Comparison of ENCODE assay signal across 8 cellular contexts in genomic region chr10:61750943-61751471, GRCh38.
DNase-seq lines count a peak whose midpoint lies in the region; ATAC-seq and TF ChIP-seq lines count a peak whose summit lies in the region.

No MANE protein-coding gene starts in this region.

- no peak overlapping the region for H2BK15ac ChIP-seq in neuronal stem cell (ENCODE audit: low read length)

- no peak overlapping the region for H2AFZ ChIP-seq in neuronal stem cell (ENCODE audit: low read length)

- H3K23ac ChIP-seq in neuronal stem cell (ENCODE audit: low read depth, low read length, poor library complexity): no peak overlapping the region

- ATAC-seq in GM18861 (IDR thresholded peaks at IDR 0.05; ENCODE audit: unreplicated experiment) (peak; percentile 58), HG03045 (IDR thresholded peaks at IDR 0.05; ENCODE audit: unreplicated experiment) (peak; percentile 96), esophagus mucosa (peak; percentile 88)

- no peak overlapping the region for H2BK5ac ChIP-seq in neuronal stem cell (ENCODE audit: low read length)

- peak in 4 of 6 experiments; percentile 16 to 43 (median 33) for TF ChIP-seq CTCF in thyroid gland (IDR thresholded peaks at IDR 0.05)

- no peaks in the 10 kb centered on the region for H3K79me1 ChIP-seq in neuronal stem cell (ENCODE audit: low read depth, low read length)

- H4K91ac ChIP-seq in neuronal stem cell (ENCODE audit: low read depth, low read length, poor library complexity): no peak overlapping the region

- intact Hi-C loops in thyroid gland (cut with DNase I): no loop called here

- DNase-seq in AG20443 (ENCODE audit: low spot score): peak; percentile 73
- peak; percentile 3 for DNase-seq in NCI-H82 treated with DMSO at 0.1 percent for 48 hours (lab: John Stamatoyannopoulos, UW; ENCODE audit: unreplicated experiment)
- DNase-seq in activated CD8-positive, alpha-beta memory T cell treated with anti-CD3 and anti-CD28 coated beads, Interleukin-2, amount 50 U/mL, for 1 hour (ENCODE audit: extremely low read depth): peak; percentile 11
- DNase-seq in neuronal stem cell (ENCODE audit: low spot score): peak; percentile 23
- peak; percentile 50 to 54 for DNase-seq in thyroid gland

- no peak overlapping the region for H3K9ac ChIP-seq in neuronal stem cell (ENCODE audit: low read depth, low read length, poor library complexity)

- H3K27ac ChIP-seq in neuronal stem cell (replicated peaks; ENCODE audit: low read length): no peak overlapping the region
- H3K27ac ChIP-seq in thyroid gland: peak overlapping the region in 1 of 3 donors; percentile 9

- no peak overlapping the region for H4K8ac ChIP-seq in neuronal stem cell (ENCODE audit: low read depth, low read length)

- no peak overlapping the region for H2BK12ac ChIP-seq in neuronal stem cell (ENCODE audit: low read length)

- WGBS in neuronal stem cell (ENCODE audit: extremely low coverage in 2 of 2, insufficient read length in 2 of 2, insufficient replicate concordance in 1 of 2), 2 donors: no CpG with 5 or more reads among the region's 6 CpGs
- 71 to 83% methylated on average over 6 of the region's 6 CpGs for WGBS in thyroid gland, 2 donors

- no peak overlapping the region for H3K4ac ChIP-seq in neuronal stem cell (ENCODE audit: low read length)

- H3K36me3 ChIP-seq in neuronal stem cell (replicated peaks in 1 of 2; ENCODE audit: control insufficient read depth in 2 of 2, insufficient read depth in 2 of 2, low read length in 2 of 2) (no peaks in the 10 kb centered on the region), thyroid gland (no peaks in the 10 kb centered on the region)

- no peak overlapping the region for H3K4me3 ChIP-seq in neuronal stem cell (ENCODE audit: low read length in 2 of 2)
- no peak overlapping the region for H3K4me3 ChIP-seq in thyroid gland (replicated peaks in 1 of 3)

- H3K4me1 ChIP-seq in neuronal stem cell (ENCODE audit: control insufficient read depth in 2 of 2, insufficient read depth in 1 of 2, low read depth in 1 of 2, low read length in 2 of 2) (peaks cover 0 to 5% of the 10 kb centered on the region in 2 donors), thyroid gland (peaks cover 19 to 35% of the 10 kb centered on the region in 2 donors)

- H3K9me3 ChIP-seq in neuronal stem cell (replicated peaks in 1 of 2; ENCODE audit: control insufficient read depth in 2 of 2, insufficient read depth in 1 of 2, low read depth in 1 of 2, low read length in 2 of 2): no peaks in the 10 kb centered on the region
- H3K9me3 ChIP-seq in thyroid gland: no peaks in the 10 kb centered on the region

- no peak overlapping the region for H2BK120ac ChIP-seq in neuronal stem cell (ENCODE audit: low read depth, low read length)

- no peak for TF ChIP-seq POLR2A in thyroid gland (IDR thresholded peaks at IDR 0.05)

- H3K14ac ChIP-seq in neuronal stem cell (ENCODE audit: low read length): no peak overlapping the region

- H3K18ac ChIP-seq in neuronal stem cell (ENCODE audit: low read length): no peak overlapping the region

- no peak overlapping the region for H3K4me2 ChIP-seq in neuronal stem cell (ENCODE audit: insufficient read depth, low read length, poor library complexity, severe bottlenecking)

- H3K27me3 ChIP-seq in neuronal stem cell (ENCODE audit: control insufficient read depth in 3 of 3, insufficient read depth in 3 of 3, low read depth in 1 of 3, low read length in 3 of 3): no peaks in the 10 kb centered on the region
- H3K27me3 ChIP-seq in thyroid gland: no peaks in the 10 kb centered on the region

- H2AK5ac ChIP-seq in neuronal stem cell (ENCODE audit: low read depth, low read length): no peak overlapping the region

Comparison
In these comparisons a context has a peak if more than half of its experiments do, and no peak if none do; other contexts are left out.
1. DNase-seq: peak in every context shown above with its lines; median percentile 73 in AG20443; 52 in thyroid gland; 23 in neuronal stem cell; 11 in activated CD8-positive, alpha-beta memory T cell treated with anti-CD3 and anti-CD28 coated beads, Interleukin-2, amount 50 U/mL, for 1 hour; 3 in NCI-H82 treated with DMSO at 0.1 percent for 48 hours.